ENCODE assay signal across 17 cellular contexts in genomic region chr3:189170559-189170958, GRCh38. TPM values are rescaled to one million over a fixed set of nuclear protein-coding genes. Genes with fewer than 3 reads are reported as not detected.
A peak's percentile ranks its signal among the peaks of the same experiment; 100 is the strongest.
DNase-seq lines count a peak whose midpoint lies in the region; ATAC-seq and TF ChIP-seq lines count a peak whose summit lies in the region.
"Had no signal": no experiment of that assay in that cellular context is flagged by ENCODE, and none has a peak within 500 bp of the region (broad histone marks: within the 10 kb centered on the region; RNA-seq: fewer than 3 reads in every experiment).

No MANE protein-coding gene starts in this region.

- no peak overlapping the region for H3K4me3 ChIP-seq in choroid plexus epithelial cell (ENCODE audit: low read depth, low read length)
- H3K4me3 ChIP-seq in lung, result no peak overlapping the region
- H3K4me3 ChIP-seq: A549, HAP-1 had no signal

- 40 to 58% methylated on average over 7 of the region's 7 CpGs for WGBS in lung, 2 donors

- ATAC-seq in lung (ENCODE audit: insufficient read depth, low FRiP score) (no peak), GM18511 (IDR thresholded peaks at IDR 0.05; ENCODE audit: unreplicated experiment) (no peak), GM19452 (IDR thresholded peaks at IDR 0.05; ENCODE audit: unreplicated experiment) (no peak)
- ATAC-seq: A549 had no signal

- H3K27ac ChIP-seq in lung (ENCODE audit: low read depth in 1 of 2, low read length in 1 of 2), result no peak overlapping the region
- H3K27ac ChIP-seq: A549 had no signal

- peak; percentile 3 for DNase-seq in EH (ENCODE audit: low read depth)
- DNase-seq in NCI-H69 (lab: John Stamatoyannopoulos, UW), result peak; percentile 68
- peak; percentile 38 for DNase-seq in choroid plexus epithelial cell (ENCODE audit: low read depth)
- DNase-seq in lung (ENCODE audit: low spot score), result peak; percentile 28
- no peak for DNase-seq in SKM-1 treated with dmso at 0.1 percent for 144 hours (lab: John Stamatoyannopoulos, UW; ENCODE audit: unreplicated experiment)
- DNase-seq: CD4-positive, alpha-beta T cell; KG1; MV-4-11; NCI-H187; NCI-H226; NCI-H524 treated with DMSO at 0.1 percent for 48 hours; NK-92 treated with Interleukin-12 subunit alpha and Interleukin-12 subunit beta, amount 100 ng/mL, for 24 hours; SHP77 treated with DMSO at 0.1 percent for 48 hours had no signal

- H3K27me3 ChIP-seq in lung (ENCODE audit: control insufficient read depth, insufficient read depth), result no peaks in the 10 kb centered on the region

- no peak for TF ChIP-seq CTCF in choroid plexus epithelial cell (conservative IDR thresholded peaks at IDR 0.05; ENCODE audit: low read depth, low read length)
- TF ChIP-seq CTCF in lung (IDR thresholded peaks at IDR 0.05; ENCODE audit: control extremely low read depth, extremely low read depth), result no peak

- H3K9me3 ChIP-seq in lung (ENCODE audit: control insufficient read depth in 2 of 2, insufficient read depth in 1 of 2, low read length in 1 of 2), result no peaks in the 10 kb centered on the region
- H3K9me3 ChIP-seq: A549, HAP-1 had no signal

- no peaks in the 10 kb centered on the region for H3K36me3 ChIP-seq in lung (ENCODE audit: control insufficient read depth in 2 of 2, insufficient read depth in 2 of 2, low read length in 2 of 2)
- H3K36me3 ChIP-seq: HAP-1 had no signal

- H3K4me1 ChIP-seq in lung (ENCODE audit: control insufficient read depth in 2 of 2, insufficient read depth in 2 of 2, low read length in 2 of 2), result no peaks in the 10 kb centered on the region
- H3K4me1 ChIP-seq: A549, HAP-1 had no signal

RNA-seq across cellular contexts. Expression of gene TPRG1, which starts 1.2 kb away (rescaled TPM):
- 10 to 100 TPM; 10.5 to 13.8 TPM for total RNA-seq in lung
- 1 to 10 TPM; 3.7 to 8.3 TPM for polyA plus RNA-seq in lung
